In genomic region chr16:19119564-19119963, GRCh38 we compare ENCODE assay signal across 1 cellular context.
TF ChIP-seq lines count a peak whose summit lies in the region.

No MANE protein-coding gene starts in this region.

TF ChIP-seq in WTC11, 78 proteins besides CTCF, POLR2A, EP300 and RAD21 (continued from another document):
- no peak for TF ChIP-seq ARID4B (CRISPR knock-in tag; IDR thresholded peaks at IDR 0.05; ENCODE audit: borderline replicate concordance)
- no peak for TF ChIP-seq RORB (CRISPR knock-in tag; IDR thresholded peaks at IDR 0.05)
- no peak for TF ChIP-seq USF2 (CRISPR knock-in tag; IDR thresholded peaks at IDR 0.05)
- TF ChIP-seq HMGXB4 (CRISPR knock-in tag; IDR thresholded peaks at IDR 0.05): no peak
TF ChIP-seq in WTC11: peak in this region for 0.
